In genomic region chr2:12416600-12416999, GRCh38 we compare ENCODE assay signal across 8 cellular contexts.
DNase-seq lines count a peak whose midpoint lies in the region; ATAC-seq and TF ChIP-seq lines count a peak whose summit lies in the region.

No MANE protein-coding gene starts in this region.

- intact Hi-C loops in body of pancreas (cut with DNase I) = no loop called here

- H3K27ac ChIP-seq in body of pancreas (no peak overlapping the region), mesendoderm (ENCODE audit: low read depth, low read length) (no peak overlapping the region)

- no peak overlapping the region for H2BK5ac ChIP-seq in mesendoderm (ENCODE audit: low read length)

- no peak overlapping the region for H3K23ac ChIP-seq in mesendoderm (ENCODE audit: low read length)

- H3K4ac ChIP-seq in mesendoderm (ENCODE audit: low read depth, low read length) = no peak overlapping the region

- peak; percentile 24 to 79 (median 45) for DNase-seq in T-helper 1 cell
- DNase-seq in body of pancreas = peak; percentile 62 to 77 (median 71)
- peak; percentile 39 for DNase-seq in mesendoderm
- peak; percentile 42 for DNase-seq in stimulated activated naive CD8-positive, alpha-beta T cell treated with anti-CD3 and anti-CD28 coated beads, Interleukin-15, Interleukin-2, amounts not matched to agents 100 U/mL and 50 U/mL, for 24 hours
- no peak for DNase-seq in NCI-H1436 (lab: John Stamatoyannopoulos, UW)
- no peak for DNase-seq in NCI-H2029 (lab: John Stamatoyannopoulos, UW)

- 28 to 34% methylated on average over 6 of the region's 6 CpGs for WGBS in body of pancreas, 2 donors
- no CpG with 5 or more reads among the region's 6 CpGs for WGBS in mesendoderm (ENCODE audit: extremely low coverage, insufficient coverage, low lambda C conversion rate)

- H3K27me3 ChIP-seq in body of pancreas = no peaks in the 10 kb centered on the region
- no peaks in the 10 kb centered on the region for H3K27me3 ChIP-seq in mesendoderm (ENCODE audit: insufficient read depth, low read length, poor library complexity)

- no peak overlapping the region for H3K4me2 ChIP-seq in mesendoderm (ENCODE audit: low read length)

- no peak overlapping the region for H4K5ac ChIP-seq in mesendoderm (ENCODE audit: low read length)

- ATAC-seq in GM21515 (IDR thresholded peaks at IDR 0.05; ENCODE audit: unreplicated experiment) = peak; percentile 47
- ATAC-seq in body of pancreas = peak; percentile 58
- ATAC-seq in stimulated activated naive CD8-positive, alpha-beta T cell treated with anti-CD3 and anti-CD28 coated beads, Interleukin-15, Interleukin-2, amounts not matched to agents 100 U/mL and 50 U/mL, for 24 hours = no peak
- ATAC-seq in GM21528 (IDR thresholded peaks at IDR 0.05; ENCODE audit: low FRiP score, unreplicated experiment) = no peak

- peak in 6 of 7 experiments; percentile 31 to 70 (median 60) for TF ChIP-seq CTCF in body of pancreas (IDR thresholded peaks at IDR 0.05)

- no peak overlapping the region for H3K9ac ChIP-seq in mesendoderm (ENCODE audit: low read length)

- no peak overlapping the region for H3K4me3 ChIP-seq in body of pancreas
- no peak overlapping the region for H3K4me3 ChIP-seq in mesendoderm (ENCODE audit: low read length)

- H3K9me3 ChIP-seq in body of pancreas = no peaks in the 10 kb centered on the region

- H4K8ac ChIP-seq in mesendoderm (ENCODE audit: low read depth, low read length) = no peak overlapping the region

- H2BK120ac ChIP-seq in mesendoderm (ENCODE audit: low read depth, low read length) = no peak overlapping the region

- H3K36me3 ChIP-seq in body of pancreas (replicated peaks in 1 of 2; ENCODE audit: insufficient read depth in 1 of 2, low read depth in 2 of 2) (no peaks in the 10 kb centered on the region), mesendoderm (ENCODE audit: control insufficient read depth, insufficient read depth, low read length) (no peaks in the 10 kb centered on the region)

- no peaks in the 10 kb centered on the region for H3K4me1 ChIP-seq in body of pancreas
- H3K4me1 ChIP-seq in mesendoderm (ENCODE audit: control insufficient read depth, low read depth, low read length) = no peaks in the 10 kb centered on the region

- no peaks in the 10 kb centered on the region for H3K79me2 ChIP-seq in mesendoderm (ENCODE audit: control insufficient read depth, insufficient read depth, low read length)

- H2AK5ac ChIP-seq in mesendoderm (ENCODE audit: low read length) = no peak overlapping the region

- no peak overlapping the region for H3K18ac ChIP-seq in mesendoderm (ENCODE audit: low read length)

- no peak overlapping the region for H3K56ac ChIP-seq in mesendoderm (ENCODE audit: low read length)

- no peaks in the 10 kb centered on the region for H3K79me1 ChIP-seq in mesendoderm (ENCODE audit: low read length)

- H2BK15ac ChIP-seq in mesendoderm (replicated peaks; ENCODE audit: low read depth) = no peak overlapping the region

- TF ChIP-seq POLR2A in body of pancreas (IDR thresholded peaks at IDR 0.05) = no peak

Comparison
In these comparisons a context has a peak if more than half of its experiments do, and no peak if none do; other contexts are left out.
1. ATAC-seq: peak in GM21515 (single experiment) and body of pancreas (single experiment); none in stimulated activated naive CD8-positive, alpha-beta T cell treated with anti-CD3 and anti-CD28 coated beads, Interleukin-15, Interleukin-2, amounts not matched to agents 100 U/mL and 50 U/mL, for 24 hours (single experiment) and GM21528 (single experiment).
2. DNase-seq: peak in T-helper 1 cell (5 of 5), body of pancreas (4 of 4), mesendoderm (single experiment) and stimulated activated naive CD8-positive, alpha-beta T cell treated with anti-CD3 and anti-CD28 coated beads, Interleukin-15, Interleukin-2, amounts not matched to agents 100 U/mL and 50 U/mL, for 24 hours (single experiment); none in NCI-H1436 (single experiment) and NCI-H2029 (single experiment).